8 cellular contexts compared by ENCODE assay signal in the genomic region with DNA sequence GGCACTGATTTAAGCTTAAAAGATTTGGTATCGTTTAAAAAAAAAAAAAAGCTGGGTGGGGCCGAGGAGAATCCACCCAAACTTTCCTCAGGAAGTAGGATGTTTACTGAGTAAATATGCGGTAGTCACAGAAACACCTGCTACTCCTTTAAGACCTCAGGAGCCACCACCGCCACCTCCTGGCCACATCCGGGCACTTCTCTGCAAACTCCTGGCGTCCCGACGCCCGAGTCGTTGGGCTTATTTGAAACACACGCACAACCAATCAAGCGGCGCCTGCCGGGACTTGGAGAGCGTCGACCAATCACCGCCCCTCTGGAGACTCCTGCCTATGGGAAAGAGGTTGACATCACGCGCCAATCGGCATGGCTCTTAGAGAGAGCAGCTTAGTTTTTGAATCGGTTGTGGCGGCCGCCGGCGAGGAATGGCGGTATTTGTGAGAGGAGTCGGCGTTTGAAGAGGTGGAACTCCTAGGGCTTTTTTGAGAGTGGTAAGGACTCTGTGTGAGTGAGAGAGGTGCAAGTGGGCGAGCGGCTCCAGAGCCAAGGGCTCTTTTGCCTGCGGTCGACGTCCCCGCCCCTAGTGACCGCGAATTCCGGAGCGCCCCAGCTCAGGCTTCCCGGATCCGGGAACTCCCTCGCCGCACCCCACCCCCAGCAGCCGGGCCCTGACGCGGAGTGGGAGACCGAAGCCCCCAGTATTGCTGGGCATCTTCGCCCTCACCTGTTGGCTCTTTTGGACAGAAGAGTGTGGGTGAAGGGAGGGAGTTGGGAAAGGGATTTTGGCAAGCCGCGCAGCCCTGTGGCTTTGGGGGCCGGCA. TPM values are rescaled to one million over a fixed set of nuclear protein-coding genes. Genes with fewer than 3 reads are reported as not detected.
DNase-seq lines count a peak whose midpoint lies in the region; ATAC-seq, FAIRE-seq and TF ChIP-seq lines count a peak whose summit lies in the region.

A gene with protein sequence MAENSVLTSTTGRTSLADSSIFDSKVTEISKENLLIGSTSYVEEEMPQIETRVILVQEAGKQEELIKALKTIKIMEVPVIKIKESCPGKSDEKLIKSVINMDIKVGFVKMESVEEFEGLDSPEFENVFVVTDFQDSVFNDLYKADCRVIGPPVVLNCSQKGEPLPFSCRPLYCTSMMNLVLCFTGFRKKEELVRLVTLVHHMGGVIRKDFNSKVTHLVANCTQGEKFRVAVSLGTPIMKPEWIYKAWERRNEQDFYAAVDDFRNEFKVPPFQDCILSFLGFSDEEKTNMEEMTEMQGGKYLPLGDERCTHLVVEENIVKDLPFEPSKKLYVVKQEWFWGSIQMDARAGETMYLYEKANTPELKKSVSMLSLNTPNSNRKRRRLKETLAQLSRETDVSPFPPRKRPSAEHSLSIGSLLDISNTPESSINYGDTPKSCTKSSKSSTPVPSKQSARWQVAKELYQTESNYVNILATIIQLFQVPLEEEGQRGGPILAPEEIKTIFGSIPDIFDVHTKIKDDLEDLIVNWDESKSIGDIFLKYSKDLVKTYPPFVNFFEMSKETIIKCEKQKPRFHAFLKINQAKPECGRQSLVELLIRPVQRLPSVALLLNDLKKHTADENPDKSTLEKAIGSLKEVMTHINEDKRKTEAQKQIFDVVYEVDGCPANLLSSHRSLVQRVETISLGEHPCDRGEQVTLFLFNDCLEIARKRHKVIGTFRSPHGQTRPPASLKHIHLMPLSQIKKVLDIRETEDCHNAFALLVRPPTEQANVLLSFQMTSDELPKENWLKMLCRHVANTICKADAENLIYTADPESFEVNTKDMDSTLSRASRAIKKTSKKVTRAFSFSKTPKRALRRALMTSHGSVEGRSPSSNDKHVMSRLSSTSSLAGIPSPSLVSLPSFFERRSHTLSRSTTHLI (plus strand): TSS at position 359 of the 820 bp plus-strand sequence. CDS start 3,805 bp downstream, outside the sequence.

- peak within 1 kb of the TSS; percentile 55 for H4K5ac ChIP-seq in H1 (ENCODE audit: insufficient read length, low read depth, low read length)

- no peaks in the 10 kb centered on the region; a peak in 1 of 7 replicates for H3K4me1 ChIP-seq in H1 (replicated peaks in 1 of 4; ENCODE audit: control insufficient read depth in 3 of 4, insufficient read depth in 4 of 4, low read length in 3 of 4)

- peaks cover 5% of the 10 kb centered on the region for H3K4me1 Mint-ChIP-seq in memory B cell

- H3K18ac ChIP-seq in H1 (ENCODE audit: extremely low read depth, low read length) = peak within 1 kb of the TSS; percentile 92

- peak; percentile 95 to 97 for TF ChIP-seq POLR2A in H1 (IDR thresholded peaks at IDR 0.05; ENCODE audit: control extremely low read depth in 1 of 2, low read depth in 2 of 2, low read length in 2 of 2)

- peak within 1 kb of the TSS; percentile 87 to 92 (median 90) for H3K9ac ChIP-seq in H1 (replicated peaks in 1 of 4; ENCODE audit: extremely low read depth in 1 of 4, low read depth in 3 of 4, low read length in 3 of 4)

- H3K14ac ChIP-seq in H1 (ENCODE audit: insufficient read length) = no peak within 1 kb of the TSS

- peak within 1 kb of the TSS; percentile 87 for H2BK5ac ChIP-seq in H1 (ENCODE audit: low read depth, low read length)

- POLR2A ChIA-PET in H1 (lab: Charles Lee; ENCODE audit: partially characterized antibody) = interaction anchor here (0.6 to 2.4 kb wide), 26 partner anchors 8 to 708 kb away, joined by 3 to 14 read pairs (median 4); a partner anchor contains a TSS

- in situ Hi-C loops in Caki2 (cut with HindIII; ENCODE audit: low pct_unique_long_range_greater_than_20kb, low sequenced_read_pairs) = no loop called here

- H3K23ac ChIP-seq in H1 (ENCODE audit: insufficient read length) = no peak within 1 kb of the TSS

- TF ChIP-seq EP300 in H1 (IDR thresholded peaks at IDR 0.05; ENCODE audit: borderline replicate concordance in 1 of 2, low read depth in 2 of 2, low read length in 2 of 2) = peak; percentile 4 to 32; a peak in 1 of 3 replicates

- peak within 1 kb of the TSS; percentile 81 to 94 (median 90) for H3K4me3 ChIP-seq in H1 (ENCODE audit: extremely low read depth in 1 of 4, insufficient read depth in 2 of 4, low read depth in 3 of 4, low read length in 4 of 4)

- H2BK12ac ChIP-seq in H1 (ENCODE audit: low read depth, low read length) = no peak within 1 kb of the TSS; the same call in 1 of the 2 replicates

- H2AK5ac ChIP-seq in H1 (ENCODE audit: low read depth, low read length) = no peak within 1 kb of the TSS

- H3K27ac Mint-ChIP-seq in memory B cell = peak within 1 kb of the TSS; percentile 79

- DNase-seq in Caki2 (ENCODE audit: low read depth) (peak; percentile 100), HUDEP-2 (lab: John Stamatoyannopoulos, UW; ENCODE audit: unreplicated experiment in 76 of 76) (peak; percentile 9 to 98 (median 96)), NOMO-1 treated with dmso at 0.1 percent for 144 hours (lab: John Stamatoyannopoulos, UW; ENCODE audit: unreplicated experiment) (peak; percentile 100), H1 (ENCODE audit: low read depth in 1 of 2, low spot score in 2 of 2) (peak; percentile 96 to 100), memory B cell (ENCODE audit: low spot score in 2 of 2) (peak; percentile 87 to 94)
- peak; percentile 68 to 91 (median 90) for DNase-seq in activated CD8-positive, alpha-beta memory T cell treated with anti-CD3 and anti-CD28 coated beads for 48 hours (ENCODE audit: low read depth in 2 of 3, low spot score in 2 of 3)
- peak; percentile 96 for DNase-seq in stimulated activated CD8-positive, alpha-beta memory T cell treated with anti-CD3 and anti-CD28 coated beads, Interleukin-12 subunit alpha, Interleukin-12 subunit beta, amount 100 ng/mL, for 24 hours (ENCODE audit: extremely low read depth)

- CTCF ChIA-PET in H1 (lab: Charles Lee; ENCODE audit: partially characterized antibody) = interaction anchor here (0.7 to 5.0 kb wide), 11 partner anchors 13 to 269 kb away, joined by 3 to 34 read pairs (median 4); a partner anchor contains a TSS

- H3K9me3 Mint-ChIP-seq in memory B cell = no peaks in the 10 kb centered on the region

- no peaks in the 10 kb centered on the region for H3K36me3 Mint-ChIP-seq in memory B cell

- no peak within 1 kb of the TSS; the same call in 1 of the 2 replicates for H2AFZ ChIP-seq in H1 (ENCODE audit: low read length)

- H3K9me3 ChIP-seq in H1 (ENCODE audit: insufficient read depth in 2 of 2, low read depth in 1 of 2, low read length in 1 of 2) = no peaks in the 10 kb centered on the region

- no peak within 1 kb of the TSS for H2BK20ac ChIP-seq in H1 (ENCODE audit: low read length)

- peak; percentile 57 to 80 (median 71) for TF ChIP-seq CTCF in H1 (IDR thresholded peaks at IDR 0.05; ENCODE audit: control extremely low read depth in 1 of 3, insufficient read depth in 1 of 3, low read depth in 1 of 3, low read length in 3 of 3)

- peak within 1 kb of the TSS; percentile 78 for H3K56ac ChIP-seq in H1 (replicated peaks; ENCODE audit: insufficient read length, low read depth, low read length)

- H4K91ac ChIP-seq in H1 (replicated peaks; ENCODE audit: insufficient read length, low read length) = no peak within 1 kb of the TSS

- peak within 1 kb of the TSS; percentile 88 for H3K4me3 Mint-ChIP-seq in memory B cell

- peaks cover 23 to 48% of the 10 kb centered on the region in 2 experiments for H3K79me2 ChIP-seq in H1 (ENCODE audit: control insufficient read depth in 1 of 2, insufficient read depth in 2 of 2, low read length in 2 of 2)

- H3K23me2 ChIP-seq in H1 (ENCODE audit: low read depth, low read length) = no peaks in the 10 kb centered on the region

- H3K27ac ChIP-seq in H1 (ENCODE audit: low read depth, low read length) = peak within 1 kb of the TSS; percentile 89

- H3K36me3 ChIP-seq in H1 (ENCODE audit: control insufficient read depth in 2 of 4, insufficient read depth in 4 of 4, low read length in 3 of 4) = peaks cover 0 to 21% (median 5%) of the 10 kb centered on the region in 4 experiments; a peak in 3 of 8 replicates

- no peaks in the 10 kb centered on the region for H3K27me3 Mint-ChIP-seq in memory B cell

- no peak within 1 kb of the TSS for H2BK15ac ChIP-seq in H1 (ENCODE audit: low read length)

- 2% methylated on average over 50 of the region's 50 CpGs; no CpG with 5 or more reads in 1 of the 2 experiments for WGBS in H1 (ENCODE audit: extremely low coverage in 1 of 2, insufficient coverage in 1 of 2, insufficient read length in 1 of 2, insufficient replicate concordance in 2 of 2, low coverage in 1 of 2, low lambda C conversion rate in 2 of 2, missing lambda C conversion rate in 1 of 2), 2 experiments

- no peaks in the 10 kb centered on the region for H3K27me3 ChIP-seq in H1 (replicated peaks in 1 of 4; ENCODE audit: control insufficient read depth in 3 of 4, extremely low read depth in 1 of 4, insufficient read depth in 3 of 4, low read length in 3 of 4)

- peak within 1 kb of the TSS; percentile 30 to 67 for H3K4me2 ChIP-seq in H1 (ENCODE audit: insufficient read depth in 1 of 2, low read depth in 2 of 2, low read length in 2 of 2)

- TF ChIP-seq RAD21 in H1 (IDR thresholded peaks at IDR 0.05 in 1 of 2, conservative IDR thresholded peaks at IDR 0.05 in 1 of 2; ENCODE audit: low read depth in 2 of 2, low read length in 2 of 2) = peak; percentile 53 to 61

- peak; percentile 81 for FAIRE-seq in H1 (lab: Jason Lieb, UNC)

- peak within 1 kb of the TSS; percentile 91; the same call in 1 of the 2 replicates for H4K8ac ChIP-seq in H1 (ENCODE audit: extremely low read depth, insufficient read depth, low read length)

- H4K20me1 ChIP-seq in H1 (replicated peaks in 1 of 2; ENCODE audit: control insufficient read depth in 1 of 2, insufficient read depth in 2 of 2, low read length in 2 of 2) = peaks cover 0 to 2% of the 10 kb centered on the region in 2 experiments

- no peak within 1 kb of the TSS for H2BK120ac ChIP-seq in H1 (replicated peaks; ENCODE audit: low read depth, low read length)

- ATAC-seq in GM21381 (IDR thresholded peaks at IDR 0.05; ENCODE audit: unreplicated experiment) (peak; percentile 95), memory B cell (ENCODE audit: low read depth) (peak; percentile 96)

- peaks cover 5% of the 10 kb centered on the region; the same call in 1 of the 2 replicates for H3K79me1 ChIP-seq in H1 (ENCODE audit: low read depth, low read length)

- H3K4ac ChIP-seq in H1 (replicated peaks; ENCODE audit: insufficient read length, low read depth, low read length) = peak within 1 kb of the TSS; percentile 90

TF ChIP-seq in H1, 55 proteins besides CTCF, POLR2A, EP300 and RAD21 (continues in another document):
- TF ChIP-seq CEBPB (IDR thresholded peaks at IDR 0.05; ENCODE audit: low read depth, low read length) (no peak), SRF (IDR thresholded peaks at IDR 0.05; ENCODE audit: low read depth, low read length) (no peak)

RNA-seq across cellular contexts. Expression of the gene that starts here (rescaled TPM):
- 61.7 and 69.9 TPM in 2 replicates for total RNA-seq in Caki2 (2014; rRNA removed; shearing (Covaris generic); ENCODE audit: low replicate concordance)
- 76.2 and 88.7 TPM in 2 replicates for total RNA-seq in H1 (2021; fragmentation: NEBNext Ultra II Directional; extraction: Animal tissue kit (Norgen Biotek cat#: 25700))
- polyA plus RNA-seq in H1 (2011; rRNA removed) = 9.9 and 19.5 TPM in 2 replicates
- polyA plus RNA-seq in H1 (2011; cell fraction: cytosol; rRNA removed) = 29.8 TPM
- polyA plus RNA-seq in H1 (2011; cell fraction: nucleus; rRNA removed) = 16.0 TPM
- 23.0 to 58.2 TPM (median 30.5 TPM) in 4 replicates for polyA plus RNA-seq in H1 (2012, experiment 1 of 2)
- polyA plus RNA-seq in H1 (2012, experiment 2 of 2) = 2.6 TPM
- 46.0 TPM for polyA plus RNA-seq in H1 (2013, experiment 1 of 2)
- 48.1 TPM for polyA plus RNA-seq in H1 (2013, experiment 2 of 2)
- 45.3 and 69.9 TPM in 2 replicates for polyA minus RNA-seq in H1 (2011; rRNA and poly(A)+ RNA removed)
- 43.6 TPM for polyA minus RNA-seq in H1 (2011; cell fraction: cytosol; rRNA and poly(A)+ RNA removed)
- polyA minus RNA-seq in H1 (2011; cell fraction: nucleus; rRNA and poly(A)+ RNA removed) = 118 TPM

Comparison
In these comparisons a context has a peak if more than half of its experiments do, and no peak if none do; other contexts are left out.
1. Peak in every context shown above with its lines: DNase-seq, ATAC-seq, H3K4me3 ChIP-seq and H3K27ac ChIP-seq.